8 cellular contexts compared by ENCODE assay signal in genomic region chr19:51097166-51097736, GRCh38. TPM values are rescaled to one million over a fixed set of nuclear protein-coding genes. Genes with fewer than 3 reads are reported as not detected.
DNase-seq lines count a peak whose midpoint lies in the region; ATAC-seq, FAIRE-seq and TF ChIP-seq lines count a peak whose summit lies in the region.

No MANE protein-coding gene starts in this region.

- no TSS peak for BruUV-seq in HepG2 (replicated peaks; lab: Mats Ljungman, UMichigan)

- no peak overlapping the region for H3K9ac ChIP-seq in HepG2 (ENCODE audit: insufficient read depth, low read depth, low read length)

- peaks cover 17% of the 10 kb centered on the region for H3K4me1 ChIP-seq in HepG2 (ENCODE audit: insufficient read depth, low read length)

- H3K27me3 ChIP-seq in HepG2 (ENCODE audit: control insufficient read depth in 1 of 2, insufficient read depth in 2 of 2, low read length in 2 of 2) = no peaks in the 10 kb centered on the region; a peak in 1 of 5 replicates

- no peak overlapping the region for H3K27ac ChIP-seq in HepG2 (ENCODE audit: extremely low read length, insufficient read depth, low read length)

- peak; percentile 38 for DNase-seq in NCI-H2029 (lab: John Stamatoyannopoulos, UW)
- DNase-seq in activated CD4-positive, alpha-beta T cell treated with anti-CD3 and anti-CD28 coated beads for 24 hours (ENCODE audit: low read depth in 2 of 2) = peak; percentile 66 to 73
- peak; percentile 67 for DNase-seq in cerebellum (ENCODE audit: low spot score)
- DNase-seq in HepG2 (ENCODE audit: low spot score) = peak; percentile 34
- DNase-seq in stimulated activated CD4-positive, alpha-beta T cell treated with anti-CD3 and anti-CD28 coated beads, TNF-alpha, amount 100 ng/mL, for 48 hours (ENCODE audit: low read depth in 3 of 3) = peak; percentile 46 to 77 (median 61)

- no peaks in the 10 kb centered on the region for H3K79me2 ChIP-seq in HepG2 (ENCODE audit: insufficient read depth, low read length)

- ATAC-seq in HepG2 (peak; percentile 76), GM21367 (IDR thresholded peaks at IDR 0.05; ENCODE audit: unreplicated experiment) (no peak), HG03354 (IDR thresholded peaks at IDR 0.05; ENCODE audit: poor library complexity, severe bottlenecking, unreplicated experiment) (no peak)

- no peak overlapping the region for H3K4me2 ChIP-seq in HepG2 (ENCODE audit: low read depth, low read length)

- peaks cover 2 to 9% of the 10 kb centered on the region in 2 experiments; a peak in 3 of 5 replicates for H3K36me3 ChIP-seq in HepG2 (replicated peaks in 1 of 2; ENCODE audit: control insufficient read depth in 1 of 2, insufficient read depth in 2 of 2, low read length in 2 of 2)

- in situ Hi-C loops in HepG2 (cut with HindIII; ENCODE audit: extremely low pct_ligation_motif_present, low pct_unique_long_range_greater_than_20kb) = loop anchor here (25.0 kb wide), 1 partner anchor 160 kb away; no protein-coding TSS in a partner anchor

- no peak overlapping the region for H2AFZ ChIP-seq in HepG2 (ENCODE audit: low read length)

- no peaks in the 10 kb centered on the region for H3K9me3 ChIP-seq in HepG2 (ENCODE audit: low read length)

- POLR2A ChIA-PET in HepG2 (lab: Yijun Ruan, JAX) = no interaction called here

- 0% methylated on average over 1 of the region's 8 CpGs for WGBS in HepG2 (ENCODE audit: low lambda C conversion rate)

- TF ChIP-seq EP300 in HepG2 (IDR thresholded peaks at IDR 0.05; ENCODE audit: low read depth in 2 of 2, low read length in 2 of 2) = no peak
- no peak for TF ChIP-seq EP300 in HepG2 (CRISPR knock-in tag; IDR thresholded peaks at IDR 0.05; ENCODE audit: borderline replicate concordance)

- intact Hi-C loops in HepG2 (cut with micrococcal nuclease; ENCODE audit: unreplicated experiment) = no loop called here

- TF ChIP-seq CTCF in GM12872 (IDR thresholded peaks at IDR 0.05; ENCODE audit: insufficient read depth, low read depth, low read length) (peak; percentile 86), HepG2 (CRISPR knock-in tag; IDR thresholded peaks at IDR 0.05) (peak; percentile 70)

- CTCF ChIA-PET in HepG2 (lab: Yijun Ruan, JAX; ENCODE audit: low intra/inter-chr PET ratio, low total read pairs) = interaction anchor here (2.9 kb wide), 1 partner anchor 76 kb away, joined by 16 read pairs; no protein-coding TSS in a partner anchor

- 0 out of 2 replicates have a peak, but pooled peaks cover 3% of the 10 kb centered on the region for H4K20me1 ChIP-seq in HepG2 (ENCODE audit: insufficient read depth, low read length)

- FAIRE-seq in HepG2 (lab: Jason Lieb, UNC) = peak; percentile 30

- no peak for TF ChIP-seq RAD21 in HepG2 (CRISPR knock-in tag; IDR thresholded peaks at IDR 0.05)

- H3K4me3 ChIP-seq in HepG2 (replicated peaks in 1 of 3; ENCODE audit: insufficient read depth in 1 of 3, low read depth in 2 of 3, low read length in 3 of 3) = no peak overlapping the region

- no peak for TF ChIP-seq POLR2A in HepG2 (IDR thresholded peaks at IDR 0.05; ENCODE audit: insufficient read depth in 1 of 2, low read depth in 2 of 2, low read length in 2 of 2)

RNA-seq across cellular contexts. Expression of gene CTU1, which starts 11.0 kb away (rescaled TPM):
- total RNA-seq in cerebellum (3.5 TPM), HepG2 (2016; rRNA removed; fragmentation: Illumina TruSeq; extraction: Trizol) (1.9 and 2.9 TPM in 2 replicates)
- 0.71 and 1.1 TPM in 2 replicates for total RNA-seq in HepG2 (2016; cell fraction: cytosol; rRNA removed; fragmentation: Illumina TruSeq; extraction: Trizol; ENCODE audit: low read depth)
- 1.9 and 2.5 TPM in 2 replicates for total RNA-seq in HepG2 (2016; cell fraction: insoluble cytoplasmic fraction; rRNA removed; fragmentation: Illumina TruSeq; extraction: Trizol)
- 0.90 and 1.3 TPM in 2 replicates for total RNA-seq in HepG2 (2016; cell fraction: membrane; rRNA removed; fragmentation: Illumina TruSeq; extraction: Trizol)
- total RNA-seq in HepG2 (2016; cell fraction: nucleus; rRNA removed; fragmentation: Illumina TruSeq; extraction: Trizol) = 1.1 and 1.2 TPM in 2 replicates
- polyA plus RNA-seq in HepG2 (2011; rRNA removed) = 1.9 and 2.5 TPM in 2 replicates
- 2.2 and 4.4 TPM in 2 replicates for polyA plus RNA-seq in HepG2 (2011; cell fraction: cytosol; rRNA removed)
- 3.9 and 5.1 TPM in 2 replicates for polyA plus RNA-seq in HepG2 (2011; cell fraction: nucleus; rRNA removed)
- 1.4 and 1.7 TPM in 2 replicates for polyA plus RNA-seq in HepG2 (2012)
- 0.35 and 0.53 TPM in 2 replicates for polyA plus RNA-seq in HepG2 (2016; cell fraction: cytosol; fragmentation: Illumina TruSeq; extraction: Trizol; ENCODE audit: low read depth)
- 1.9 and 2.1 TPM in 2 replicates for polyA plus RNA-seq in HepG2 (2016; cell fraction: insoluble cytoplasmic fraction; fragmentation: Illumina TruSeq; extraction: Trizol; ENCODE audit: low read depth)
- polyA plus RNA-seq in HepG2 (2016; cell fraction: membrane; fragmentation: Illumina TruSeq; extraction: Trizol; ENCODE audit: low read depth) = 0.50 and 0.55 TPM in 2 replicates
- polyA plus RNA-seq in HepG2 (2016; cell fraction: nucleus; fragmentation: Illumina TruSeq; extraction: Trizol; ENCODE audit: insufficient read depth, low read depth) = 1.6 and 2.2 TPM in 2 replicates
- polyA minus RNA-seq in HepG2 (2011; rRNA and poly(A)+ RNA removed; ENCODE audit: low replicate concordance) = 3.8 and 8.1 TPM in 2 replicates
- polyA minus RNA-seq in HepG2 (2011; cell fraction: cytosol; rRNA and poly(A)+ RNA removed) = 3.1 and 3.4 TPM in 2 replicates
- 2.7 and 3.6 TPM in 2 replicates for polyA minus RNA-seq in HepG2 (2011; cell fraction: nucleus; rRNA and poly(A)+ RNA removed)

RNA-seq across cellular contexts. Expression of gene KLK14, which starts 14.6 kb away (rescaled TPM):
- total RNA-seq in cerebellum = not detected
- not detected in 2 replicates for total RNA-seq in HepG2 (2016; rRNA removed; fragmentation: Illumina TruSeq; extraction: Trizol)
- total RNA-seq in HepG2 (2016; cell fraction: cytosol; rRNA removed; fragmentation: Illumina TruSeq; extraction: Trizol; ENCODE audit: low read depth) = not detected in 2 replicates
- not detected in 2 replicates for total RNA-seq in HepG2 (2016; cell fraction: insoluble cytoplasmic fraction; rRNA removed; fragmentation: Illumina TruSeq; extraction: Trizol)
- total RNA-seq in HepG2 (2016; cell fraction: membrane; rRNA removed; fragmentation: Illumina TruSeq; extraction: Trizol) = not detected in 2 replicates
- total RNA-seq in HepG2 (2016; cell fraction: nucleus; rRNA removed; fragmentation: Illumina TruSeq; extraction: Trizol) = not detected in 2 replicates
- not detected in 2 replicates for polyA plus RNA-seq in HepG2 (2011; rRNA removed)
- polyA plus RNA-seq in HepG2 (2011; cell fraction: cytosol; rRNA removed) = not detected in 2 replicates
- 0.16 and 0.53 TPM in 2 replicates for polyA plus RNA-seq in HepG2 (2011; cell fraction: nucleus; rRNA removed)
- polyA plus RNA-seq in HepG2 (2012) = not detected in 2 replicates
- not detected in 2 replicates for polyA plus RNA-seq in HepG2 (2016; cell fraction: cytosol; fragmentation: Illumina TruSeq; extraction: Trizol; ENCODE audit: low read depth)
- not detected in 2 replicates for polyA plus RNA-seq in HepG2 (2016; cell fraction: insoluble cytoplasmic fraction; fragmentation: Illumina TruSeq; extraction: Trizol; ENCODE audit: low read depth)
- not detected in 2 replicates for polyA plus RNA-seq in HepG2 (2016; cell fraction: membrane; fragmentation: Illumina TruSeq; extraction: Trizol; ENCODE audit: low read depth)
- polyA plus RNA-seq in HepG2 (2016; cell fraction: nucleus; fragmentation: Illumina TruSeq; extraction: Trizol; ENCODE audit: insufficient read depth, low read depth) = not detected in 2 replicates
- polyA minus RNA-seq in HepG2 (2011; rRNA and poly(A)+ RNA removed; ENCODE audit: low replicate concordance) = 0.40 TPM in 1 of 2 replicates, not detected in the other
- polyA minus RNA-seq in HepG2 (2011; cell fraction: cytosol; rRNA and poly(A)+ RNA removed) = not detected in 2 replicates
- polyA minus RNA-seq in HepG2 (2011; cell fraction: nucleus; rRNA and poly(A)+ RNA removed) = not detected in 2 replicates

RNA-seq across cellular contexts. Expression of gene SIGLEC9, which starts 27.5 kb away (rescaled TPM):
- total RNA-seq in cerebellum (1.6 TPM), HepG2 (2016; rRNA removed; fragmentation: Illumina TruSeq; extraction: Trizol) (not detected in 2 replicates)
- total RNA-seq in HepG2 (2016; cell fraction: cytosol; rRNA removed; fragmentation: Illumina TruSeq; extraction: Trizol; ENCODE audit: low read depth) = not detected in 2 replicates
- not detected in 2 replicates for total RNA-seq in HepG2 (2016; cell fraction: insoluble cytoplasmic fraction; rRNA removed; fragmentation: Illumina TruSeq; extraction: Trizol)
- not detected in 2 replicates for total RNA-seq in HepG2 (2016; cell fraction: membrane; rRNA removed; fragmentation: Illumina TruSeq; extraction: Trizol)
- not detected in 2 replicates for total RNA-seq in HepG2 (2016; cell fraction: nucleus; rRNA removed; fragmentation: Illumina TruSeq; extraction: Trizol)
- not detected in 2 replicates for polyA plus RNA-seq in HepG2 (2011; rRNA removed)
- not detected in 2 replicates for polyA plus RNA-seq in HepG2 (2011; cell fraction: cytosol; rRNA removed)
- 0.14 TPM in 1 of 2 replicates, not detected in the other for polyA plus RNA-seq in HepG2 (2011; cell fraction: nucleus; rRNA removed)
- polyA plus RNA-seq in HepG2 (2012) = not detected in 2 replicates
- not detected in 2 replicates for polyA plus RNA-seq in HepG2 (2016; cell fraction: cytosol; fragmentation: Illumina TruSeq; extraction: Trizol; ENCODE audit: low read depth)
- not detected in 2 replicates for polyA plus RNA-seq in HepG2 (2016; cell fraction: insoluble cytoplasmic fraction; fragmentation: Illumina TruSeq; extraction: Trizol; ENCODE audit: low read depth)
- not detected in 2 replicates for polyA plus RNA-seq in HepG2 (2016; cell fraction: membrane; fragmentation: Illumina TruSeq; extraction: Trizol; ENCODE audit: low read depth)
- polyA plus RNA-seq in HepG2 (2016; cell fraction: nucleus; fragmentation: Illumina TruSeq; extraction: Trizol; ENCODE audit: insufficient read depth, low read depth) = not detected in 2 replicates
- polyA minus RNA-seq in HepG2 (2011; rRNA and poly(A)+ RNA removed; ENCODE audit: low replicate concordance) = not detected in 2 replicates
- not detected in 2 replicates for polyA minus RNA-seq in HepG2 (2011; cell fraction: cytosol; rRNA and poly(A)+ RNA removed)
- polyA minus RNA-seq in HepG2 (2011; cell fraction: nucleus; rRNA and poly(A)+ RNA removed) = not detected in 2 replicates

RNA-seq across cellular contexts. Expression of gene KLK13, which starts 32.4 kb away (rescaled TPM):
- total RNA-seq in cerebellum (not detected), HepG2 (2016; rRNA removed; fragmentation: Illumina TruSeq; extraction: Trizol) (not detected in 2 replicates)
- not detected in 2 replicates for total RNA-seq in HepG2 (2016; cell fraction: cytosol; rRNA removed; fragmentation: Illumina TruSeq; extraction: Trizol; ENCODE audit: low read depth)
- not detected in 2 replicates for total RNA-seq in HepG2 (2016; cell fraction: insoluble cytoplasmic fraction; rRNA removed; fragmentation: Illumina TruSeq; extraction: Trizol)
- total RNA-seq in HepG2 (2016; cell fraction: membrane; rRNA removed; fragmentation: Illumina TruSeq; extraction: Trizol) = not detected in 2 replicates
- total RNA-seq in HepG2 (2016; cell fraction: nucleus; rRNA removed; fragmentation: Illumina TruSeq; extraction: Trizol) = not detected in 2 replicates
- 0.09 TPM in 1 of 2 replicates, not detected in the other for polyA plus RNA-seq in HepG2 (2011; rRNA removed)
- not detected in 2 replicates for polyA plus RNA-seq in HepG2 (2011; cell fraction: cytosol; rRNA removed)
- polyA plus RNA-seq in HepG2 (2011; cell fraction: nucleus; rRNA removed) = not detected in 2 replicates
- not detected in 2 replicates for polyA plus RNA-seq in HepG2 (2012)
- polyA plus RNA-seq in HepG2 (2016; cell fraction: cytosol; fragmentation: Illumina TruSeq; extraction: Trizol; ENCODE audit: low read depth) = not detected in 2 replicates
- polyA plus RNA-seq in HepG2 (2016; cell fraction: insoluble cytoplasmic fraction; fragmentation: Illumina TruSeq; extraction: Trizol; ENCODE audit: low read depth) = not detected in 2 replicates
- not detected in 2 replicates for polyA plus RNA-seq in HepG2 (2016; cell fraction: membrane; fragmentation: Illumina TruSeq; extraction: Trizol; ENCODE audit: low read depth)
- not detected in 2 replicates for polyA plus RNA-seq in HepG2 (2016; cell fraction: nucleus; fragmentation: Illumina TruSeq; extraction: Trizol; ENCODE audit: insufficient read depth, low read depth)
- not detected in 2 replicates for polyA minus RNA-seq in HepG2 (2011; rRNA and poly(A)+ RNA removed; ENCODE audit: low replicate concordance)
- not detected in 2 replicates for polyA minus RNA-seq in HepG2 (2011; cell fraction: cytosol; rRNA and poly(A)+ RNA removed)
- polyA minus RNA-seq in HepG2 (2011; cell fraction: nucleus; rRNA and poly(A)+ RNA removed) = not detected in 2 replicates

RNA-seq across cellular contexts. Expression of gene SIGLEC7, which starts 44.9 kb away (rescaled TPM):
- total RNA-seq in cerebellum (0.36 TPM), HepG2 (2016; rRNA removed; fragmentation: Illumina TruSeq; extraction: Trizol) (not detected in 2 replicates)
- total RNA-seq in HepG2 (2016; cell fraction: cytosol; rRNA removed; fragmentation: Illumina TruSeq; extraction: Trizol; ENCODE audit: low read depth) = not detected in 2 replicates
- not detected in 2 replicates for total RNA-seq in HepG2 (2016; cell fraction: insoluble cytoplasmic fraction; rRNA removed; fragmentation: Illumina TruSeq; extraction: Trizol)
- not detected in 2 replicates for total RNA-seq in HepG2 (2016; cell fraction: membrane; rRNA removed; fragmentation: Illumina TruSeq; extraction: Trizol)
- total RNA-seq in HepG2 (2016; cell fraction: nucleus; rRNA removed; fragmentation: Illumina TruSeq; extraction: Trizol) = not detected in 2 replicates
- polyA plus RNA-seq in HepG2 (2011; rRNA removed) = 0.17 TPM in 1 of 2 replicates, not detected in the other
- 0.08 TPM in 1 of 2 replicates, not detected in the other for polyA plus RNA-seq in HepG2 (2011; cell fraction: cytosol; rRNA removed)
- polyA plus RNA-seq in HepG2 (2011; cell fraction: nucleus; rRNA removed) = not detected in 2 replicates
- polyA plus RNA-seq in HepG2 (2012) = not detected in 2 replicates
- polyA plus RNA-seq in HepG2 (2016; cell fraction: cytosol; fragmentation: Illumina TruSeq; extraction: Trizol; ENCODE audit: low read depth) = not detected in 2 replicates
- polyA plus RNA-seq in HepG2 (2016; cell fraction: insoluble cytoplasmic fraction; fragmentation: Illumina TruSeq; extraction: Trizol; ENCODE audit: low read depth) = not detected in 2 replicates
- not detected in 2 replicates for polyA plus RNA-seq in HepG2 (2016; cell fraction: membrane; fragmentation: Illumina TruSeq; extraction: Trizol; ENCODE audit: low read depth)
- not detected in 2 replicates for polyA plus RNA-seq in HepG2 (2016; cell fraction: nucleus; fragmentation: Illumina TruSeq; extraction: Trizol; ENCODE audit: insufficient read depth, low read depth)
- not detected in 2 replicates for polyA minus RNA-seq in HepG2 (2011; rRNA and poly(A)+ RNA removed; ENCODE audit: low replicate concordance)
- not detected in 2 replicates for polyA minus RNA-seq in HepG2 (2011; cell fraction: cytosol; rRNA and poly(A)+ RNA removed)
- polyA minus RNA-seq in HepG2 (2011; cell fraction: nucleus; rRNA and poly(A)+ RNA removed) = not detected in 2 replicates
